In genomic region chr2:231361701-231362588, GRCh38 we compare ENCODE assay signal across 1 cellular context.
TF ChIP-seq lines count a peak whose summit lies in the region.

No MANE protein-coding gene starts in this region.

TF ChIP-seq in GM12878, 131 proteins besides CTCF, POLR2A, EP300 and RAD21 (continued from another document and continues in another):
- TF ChIP-seq, protein P1, sequence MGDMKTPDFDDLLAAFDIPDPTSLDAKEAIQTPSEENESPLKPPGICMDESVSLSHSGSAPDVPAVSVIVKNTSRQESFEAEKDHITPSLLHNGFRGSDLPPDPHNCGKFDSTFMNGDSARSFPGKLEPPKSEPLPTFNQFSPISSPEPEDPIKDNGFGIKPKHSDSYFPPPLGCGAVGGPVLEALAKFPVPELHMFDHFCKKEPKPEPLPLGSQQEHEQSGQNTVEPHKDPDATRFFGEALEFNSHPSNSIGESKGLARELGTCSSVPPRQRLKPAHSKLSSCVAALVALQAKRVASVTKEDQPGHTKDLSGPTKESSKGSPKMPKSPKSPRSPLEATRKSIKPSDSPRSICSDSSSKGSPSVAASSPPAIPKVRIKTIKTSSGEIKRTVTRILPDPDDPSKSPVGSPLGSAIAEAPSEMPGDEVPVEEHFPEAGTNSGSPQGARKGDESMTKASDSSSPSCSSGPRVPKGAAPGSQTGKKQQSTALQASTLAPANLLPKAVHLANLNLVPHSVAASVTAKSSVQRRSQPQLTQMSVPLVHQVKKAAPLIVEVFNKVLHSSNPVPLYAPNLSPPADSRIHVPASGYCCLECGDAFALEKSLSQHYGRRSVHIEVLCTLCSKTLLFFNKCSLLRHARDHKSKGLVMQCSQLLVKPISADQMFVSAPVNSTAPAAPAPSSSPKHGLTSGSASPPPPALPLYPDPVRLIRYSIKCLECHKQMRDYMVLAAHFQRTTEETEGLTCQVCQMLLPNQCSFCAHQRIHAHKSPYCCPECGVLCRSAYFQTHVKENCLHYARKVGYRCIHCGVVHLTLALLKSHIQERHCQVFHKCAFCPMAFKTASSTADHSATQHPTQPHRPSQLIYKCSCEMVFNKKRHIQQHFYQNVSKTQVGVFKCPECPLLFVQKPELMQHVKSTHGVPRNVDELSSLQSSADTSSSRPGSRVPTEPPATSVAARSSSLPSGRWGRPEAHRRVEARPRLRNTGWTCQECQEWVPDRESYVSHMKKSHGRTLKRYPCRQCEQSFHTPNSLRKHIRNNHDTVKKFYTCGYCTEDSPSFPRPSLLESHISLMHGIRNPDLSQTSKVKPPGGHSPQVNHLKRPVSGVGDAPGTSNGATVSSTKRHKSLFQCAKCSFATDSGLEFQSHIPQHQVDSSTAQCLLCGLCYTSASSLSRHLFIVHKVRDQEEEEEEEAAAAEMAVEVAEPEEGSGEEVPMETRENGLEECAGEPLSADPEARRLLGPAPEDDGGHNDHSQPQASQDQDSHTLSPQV (IDR thresholded peaks at IDR 0.05): no peak
- TF ChIP-seq, protein P2, sequence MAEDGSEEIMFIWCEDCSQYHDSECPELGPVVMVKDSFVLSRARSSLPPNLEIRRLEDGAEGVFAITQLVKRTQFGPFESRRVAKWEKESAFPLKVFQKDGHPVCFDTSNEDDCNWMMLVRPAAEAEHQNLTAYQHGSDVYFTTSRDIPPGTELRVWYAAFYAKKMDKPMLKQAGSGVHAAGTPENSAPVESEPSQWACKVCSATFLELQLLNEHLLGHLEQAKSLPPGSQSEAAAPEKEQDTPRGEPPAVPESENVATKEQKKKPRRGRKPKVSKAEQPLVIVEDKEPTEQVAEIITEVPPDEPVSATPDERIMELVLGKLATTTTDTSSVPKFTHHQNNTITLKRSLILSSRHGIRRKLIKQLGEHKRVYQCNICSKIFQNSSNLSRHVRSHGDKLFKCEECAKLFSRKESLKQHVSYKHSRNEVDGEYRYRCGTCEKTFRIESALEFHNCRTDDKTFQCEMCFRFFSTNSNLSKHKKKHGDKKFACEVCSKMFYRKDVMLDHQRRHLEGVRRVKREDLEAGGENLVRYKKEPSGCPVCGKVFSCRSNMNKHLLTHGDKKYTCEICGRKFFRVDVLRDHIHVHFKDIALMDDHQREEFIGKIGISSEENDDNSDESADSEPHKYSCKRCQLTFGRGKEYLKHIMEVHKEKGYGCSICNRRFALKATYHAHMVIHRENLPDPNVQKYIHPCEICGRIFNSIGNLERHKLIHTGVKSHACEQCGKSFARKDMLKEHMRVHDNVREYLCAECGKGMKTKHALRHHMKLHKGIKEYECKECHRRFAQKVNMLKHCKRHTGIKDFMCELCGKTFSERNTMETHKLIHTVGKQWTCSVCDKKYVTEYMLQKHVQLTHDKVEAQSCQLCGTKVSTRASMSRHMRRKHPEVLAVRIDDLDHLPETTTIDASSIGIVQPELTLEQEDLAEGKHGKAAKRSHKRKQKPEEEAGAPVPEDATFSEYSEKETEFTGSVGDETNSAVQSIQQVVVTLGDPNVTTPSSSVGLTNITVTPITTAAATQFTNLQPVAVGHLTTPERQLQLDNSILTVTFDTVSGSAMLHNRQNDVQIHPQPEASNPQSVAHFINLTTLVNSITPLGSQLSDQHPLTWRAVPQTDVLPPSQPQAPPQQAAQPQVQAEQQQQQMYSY (CRISPR knock-in tag; IDR thresholded peaks at IDR 0.05): no peak
- TF ChIP-seq KDM1A (IDR thresholded peaks at IDR 0.05; ENCODE audit: borderline replicate concordance): no peak
- TF ChIP-seq RUNX3 (IDR thresholded peaks at IDR 0.05; ENCODE audit: low read length): peak; percentile 71
- no peak for TF ChIP-seq PBX3 (IDR thresholded peaks at IDR 0.05; ENCODE audit: insufficient replicate concordance, low read depth, low read length)
- no peak for TF ChIP-seq IRF3 (IDR thresholded peaks at IDR 0.05)
- TF ChIP-seq HSF1 (IDR thresholded peaks at IDR 0.05; ENCODE audit: low read depth, low read length): no peak
- TF ChIP-seq ZNF274 (IDR thresholded peaks at IDR 0.05; ENCODE audit: insufficient read depth, insufficient read length): no peak
- TF ChIP-seq, protein P3, sequence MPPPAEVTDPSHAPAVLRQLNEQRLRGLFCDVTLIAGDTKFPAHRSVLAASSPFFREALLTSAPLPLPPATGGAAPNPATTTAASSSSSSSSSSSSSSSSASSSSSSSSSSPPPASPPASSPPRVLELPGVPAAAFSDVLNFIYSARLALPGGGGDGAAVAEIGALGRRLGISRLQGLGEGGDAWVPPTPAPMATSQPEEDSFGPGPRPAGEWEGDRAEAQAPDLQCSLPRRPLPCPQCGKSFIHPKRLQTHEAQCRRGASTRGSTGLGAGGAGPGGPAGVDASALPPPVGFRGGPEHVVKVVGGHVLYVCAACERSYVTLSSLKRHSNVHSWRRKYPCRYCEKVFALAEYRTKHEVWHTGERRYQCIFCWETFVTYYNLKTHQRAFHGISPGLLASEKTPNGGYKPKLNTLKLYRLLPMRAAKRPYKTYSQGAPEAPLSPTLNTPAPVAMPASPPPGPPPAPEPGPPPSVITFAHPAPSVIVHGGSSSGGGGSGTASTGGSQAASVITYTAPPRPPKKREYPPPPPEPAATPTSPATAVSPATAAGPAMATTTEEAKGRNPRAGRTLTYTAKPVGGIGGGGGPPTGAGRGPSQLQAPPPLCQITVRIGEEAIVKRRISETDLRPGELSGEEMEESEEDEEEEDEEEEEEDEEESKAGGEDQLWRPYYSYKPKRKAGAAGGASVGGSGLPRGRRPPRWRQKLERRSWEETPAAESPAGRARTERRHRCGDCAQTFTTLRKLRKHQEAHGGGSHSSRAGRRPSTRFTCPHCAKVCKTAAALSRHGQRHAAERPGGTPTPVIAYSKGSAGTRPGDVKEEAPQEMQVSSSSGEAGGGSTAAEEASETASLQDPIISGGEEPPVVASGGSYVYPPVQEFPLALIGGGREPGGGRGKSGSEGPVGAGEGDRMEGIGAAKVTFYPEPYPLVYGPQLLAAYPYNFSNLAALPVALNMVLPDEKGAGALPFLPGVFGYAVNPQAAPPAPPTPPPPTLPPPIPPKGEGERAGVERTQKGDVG (CRISPR knock-in tag; IDR thresholded peaks at IDR 0.05): no peak
- TF ChIP-seq SMARCA5 (IDR thresholded peaks at IDR 0.05): no peak
- TF ChIP-seq, protein P4, sequence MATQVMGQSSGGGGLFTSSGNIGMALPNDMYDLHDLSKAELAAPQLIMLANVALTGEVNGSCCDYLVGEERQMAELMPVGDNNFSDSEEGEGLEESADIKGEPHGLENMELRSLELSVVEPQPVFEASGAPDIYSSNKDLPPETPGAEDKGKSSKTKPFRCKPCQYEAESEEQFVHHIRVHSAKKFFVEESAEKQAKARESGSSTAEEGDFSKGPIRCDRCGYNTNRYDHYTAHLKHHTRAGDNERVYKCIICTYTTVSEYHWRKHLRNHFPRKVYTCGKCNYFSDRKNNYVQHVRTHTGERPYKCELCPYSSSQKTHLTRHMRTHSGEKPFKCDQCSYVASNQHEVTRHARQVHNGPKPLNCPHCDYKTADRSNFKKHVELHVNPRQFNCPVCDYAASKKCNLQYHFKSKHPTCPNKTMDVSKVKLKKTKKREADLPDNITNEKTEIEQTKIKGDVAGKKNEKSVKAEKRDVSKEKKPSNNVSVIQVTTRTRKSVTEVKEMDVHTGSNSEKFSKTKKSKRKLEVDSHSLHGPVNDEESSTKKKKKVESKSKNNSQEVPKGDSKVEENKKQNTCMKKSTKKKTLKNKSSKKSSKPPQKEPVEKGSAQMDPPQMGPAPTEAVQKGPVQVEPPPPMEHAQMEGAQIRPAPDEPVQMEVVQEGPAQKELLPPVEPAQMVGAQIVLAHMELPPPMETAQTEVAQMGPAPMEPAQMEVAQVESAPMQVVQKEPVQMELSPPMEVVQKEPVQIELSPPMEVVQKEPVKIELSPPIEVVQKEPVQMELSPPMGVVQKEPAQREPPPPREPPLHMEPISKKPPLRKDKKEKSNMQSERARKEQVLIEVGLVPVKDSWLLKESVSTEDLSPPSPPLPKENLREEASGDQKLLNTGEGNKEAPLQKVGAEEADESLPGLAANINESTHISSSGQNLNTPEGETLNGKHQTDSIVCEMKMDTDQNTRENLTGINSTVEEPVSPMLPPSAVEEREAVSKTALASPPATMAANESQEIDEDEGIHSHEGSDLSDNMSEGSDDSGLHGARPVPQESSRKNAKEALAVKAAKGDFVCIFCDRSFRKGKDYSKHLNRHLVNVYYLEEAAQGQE (IDR thresholded peaks at IDR 0.05; ENCODE audit: low read depth, low read length): no peak
- TF ChIP-seq ATF7 (IDR thresholded peaks at IDR 0.05; ENCODE audit: low read depth): no peak
- TF ChIP-seq, protein P5, sequence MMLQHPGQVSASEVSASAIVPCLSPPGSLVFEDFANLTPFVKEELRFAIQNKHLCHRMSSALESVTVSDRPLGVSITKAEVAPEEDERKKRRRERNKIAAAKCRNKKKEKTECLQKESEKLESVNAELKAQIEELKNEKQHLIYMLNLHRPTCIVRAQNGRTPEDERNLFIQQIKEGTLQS (IDR thresholded peaks at IDR 0.05; ENCODE audit: borderline replicate concordance, extremely low read depth, low read depth, low read length): no peak
- TF ChIP-seq, protein P6, sequence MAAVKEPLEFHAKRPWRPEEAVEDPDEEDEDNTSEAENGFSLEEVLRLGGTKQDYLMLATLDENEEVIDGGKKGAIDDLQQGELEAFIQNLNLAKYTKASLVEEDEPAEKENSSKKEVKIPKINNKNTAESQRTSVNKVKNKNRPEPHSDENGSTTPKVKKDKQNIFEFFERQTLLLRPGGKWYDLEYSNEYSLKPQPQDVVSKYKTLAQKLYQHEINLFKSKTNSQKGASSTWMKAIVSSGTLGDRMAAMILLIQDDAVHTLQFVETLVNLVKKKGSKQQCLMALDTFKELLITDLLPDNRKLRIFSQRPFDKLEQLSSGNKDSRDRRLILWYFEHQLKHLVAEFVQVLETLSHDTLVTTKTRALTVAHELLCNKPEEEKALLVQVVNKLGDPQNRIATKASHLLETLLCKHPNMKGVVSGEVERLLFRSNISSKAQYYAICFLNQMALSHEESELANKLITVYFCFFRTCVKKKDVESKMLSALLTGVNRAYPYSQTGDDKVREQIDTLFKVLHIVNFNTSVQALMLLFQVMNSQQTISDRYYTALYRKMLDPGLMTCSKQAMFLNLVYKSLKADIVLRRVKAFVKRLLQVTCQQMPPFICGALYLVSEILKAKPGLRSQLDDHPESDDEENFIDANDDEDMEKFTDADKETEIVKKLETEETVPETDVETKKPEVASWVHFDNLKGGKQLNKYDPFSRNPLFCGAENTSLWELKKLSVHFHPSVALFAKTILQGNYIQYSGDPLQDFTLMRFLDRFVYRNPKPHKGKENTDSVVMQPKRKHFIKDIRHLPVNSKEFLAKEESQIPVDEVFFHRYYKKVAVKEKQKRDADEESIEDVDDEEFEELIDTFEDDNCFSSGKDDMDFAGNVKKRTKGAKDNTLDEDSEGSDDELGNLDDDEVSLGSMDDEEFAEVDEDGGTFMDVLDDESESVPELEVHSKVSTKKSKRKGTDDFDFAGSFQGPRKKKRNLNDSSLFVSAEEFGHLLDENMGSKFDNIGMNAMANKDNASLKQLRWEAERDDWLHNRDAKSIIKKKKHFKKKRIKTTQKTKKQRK (IDR thresholded peaks at IDR 0.05; ENCODE audit: low read depth, low read length): no peak
- TF ChIP-seq CREB1 (IDR thresholded peaks at IDR 0.05; ENCODE audit: low read depth): no peak
- no peak for TF ChIP-seq PAX8 (IDR thresholded peaks at IDR 0.05)
- TF ChIP-seq, protein P7, sequence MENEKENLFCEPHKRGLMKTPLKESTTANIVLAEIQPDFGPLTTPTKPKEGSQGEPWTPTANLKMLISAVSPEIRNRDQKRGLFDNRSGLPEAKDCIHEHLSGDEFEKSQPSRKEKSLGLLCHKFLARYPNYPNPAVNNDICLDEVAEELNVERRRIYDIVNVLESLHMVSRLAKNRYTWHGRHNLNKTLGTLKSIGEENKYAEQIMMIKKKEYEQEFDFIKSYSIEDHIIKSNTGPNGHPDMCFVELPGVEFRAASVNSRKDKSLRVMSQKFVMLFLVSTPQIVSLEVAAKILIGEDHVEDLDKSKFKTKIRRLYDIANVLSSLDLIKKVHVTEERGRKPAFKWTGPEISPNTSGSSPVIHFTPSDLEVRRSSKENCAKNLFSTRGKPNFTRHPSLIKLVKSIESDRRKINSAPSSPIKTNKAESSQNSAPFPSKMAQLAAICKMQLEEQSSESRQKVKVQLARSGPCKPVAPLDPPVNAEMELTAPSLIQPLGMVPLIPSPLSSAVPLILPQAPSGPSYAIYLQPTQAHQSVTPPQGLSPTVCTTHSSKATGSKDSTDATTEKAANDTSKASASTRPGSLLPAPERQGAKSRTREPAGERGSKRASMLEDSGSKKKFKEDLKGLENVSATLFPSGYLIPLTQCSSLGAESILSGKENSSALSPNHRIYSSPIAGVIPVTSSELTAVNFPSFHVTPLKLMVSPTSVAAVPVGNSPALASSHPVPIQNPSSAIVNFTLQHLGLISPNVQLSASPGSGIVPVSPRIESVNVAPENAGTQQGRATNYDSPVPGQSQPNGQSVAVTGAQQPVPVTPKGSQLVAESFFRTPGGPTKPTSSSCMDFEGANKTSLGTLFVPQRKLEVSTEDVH (IDR thresholded peaks at IDR 0.05; ENCODE audit: low read depth, partially characterized antibody): no peak
- TF ChIP-seq FOS (IDR thresholded peaks at IDR 0.05; ENCODE audit: borderline replicate concordance, extremely low read depth, insufficient read length): no peak
- TF ChIP-seq, protein P8, sequence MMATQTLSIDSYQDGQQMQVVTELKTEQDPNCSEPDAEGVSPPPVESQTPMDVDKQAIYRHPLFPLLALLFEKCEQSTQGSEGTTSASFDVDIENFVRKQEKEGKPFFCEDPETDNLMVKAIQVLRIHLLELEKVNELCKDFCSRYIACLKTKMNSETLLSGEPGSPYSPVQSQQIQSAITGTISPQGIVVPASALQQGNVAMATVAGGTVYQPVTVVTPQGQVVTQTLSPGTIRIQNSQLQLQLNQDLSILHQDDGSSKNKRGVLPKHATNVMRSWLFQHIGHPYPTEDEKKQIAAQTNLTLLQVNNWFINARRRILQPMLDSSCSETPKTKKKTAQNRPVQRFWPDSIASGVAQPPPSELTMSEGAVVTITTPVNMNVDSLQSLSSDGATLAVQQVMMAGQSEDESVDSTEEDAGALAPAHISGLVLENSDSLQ (IDR thresholded peaks at IDR 0.05): no peak
- no peak for TF ChIP-seq IRF4 (IDR thresholded peaks at IDR 0.05; ENCODE audit: low read depth, low read length)
- TF ChIP-seq GABPA (IDR thresholded peaks at IDR 0.05; ENCODE audit: low read depth): 0 out of 2 replicates have a peak, but pooled peaks have one; percentile 23
